12 cellular contexts compared by ENCODE assay signal in genomic region chr2:48016620-48017019, GRCh38.
A peak's percentile ranks its signal among the peaks of the same experiment; 100 is the strongest.
DNase-seq lines count a peak whose midpoint lies in the region; ATAC-seq and TF ChIP-seq lines count a peak whose summit lies in the region.
"Had no signal": no experiment of that assay in that cellular context is flagged by ENCODE, and none has a peak within 500 bp of the region (broad histone marks: within the 10 kb centered on the region; RNA-seq: fewer than 3 reads in every experiment).

No MANE protein-coding gene starts in this region.

- H3K27ac ChIP-seq in iPS DF 6.9 (ENCODE audit: low read length) = no peak overlapping the region

- H3K4me1 Mint-ChIP-seq in T-helper 2 cell treated with Interferon-gamma antibody and Interleukin-4, amounts not matched to agents 5 μg/mL and 100 μg/mL, for 36 hours (ENCODE audit: low read depth) = no peaks in the 10 kb centered on the region
- H3K4me1 Mint-ChIP-seq in activated T-helper 17 cell treated with anti-CD3 and anti-CD28 coated beads, Interleukin-2, amount 50 U/mL, for 72 hours = no peaks in the 10 kb centered on the region
- no peaks in the 10 kb centered on the region for H3K4me1 Mint-ChIP-seq in activated T-helper 2 cell treated with anti-CD3 and anti-CD28 coated beads, Interferon-gamma antibody, Interleukin-2, Interleukin-4, amounts not matched to agents 10 μg/mL and 5 μg/mL and 100 μg/mL, durations not matched to agents 14 hours and 24 hours and 36 hours (ENCODE audit: low read depth)
- H3K4me1 Mint-ChIP-seq: natural killer cell had no signal

- H3K27me3 ChIP-seq in iPS DF 6.9 (ENCODE audit: control insufficient read depth, insufficient read depth, low read length) = no peaks in the 10 kb centered on the region

- no peaks in the 10 kb centered on the region for H3K36me3 ChIP-seq in iPS DF 6.9 (ENCODE audit: control insufficient read depth, insufficient read depth, low read length)

- in situ Hi-C loops in SK-MEL-5 (cut with HindIII; ENCODE audit: low pct_unique_long_range_greater_than_20kb, low sequenced_read_pairs) = no loop called here

- no peaks in the 10 kb centered on the region for H3K9me3 ChIP-seq in iPS DF 6.9 (ENCODE audit: control insufficient read depth, insufficient read depth, low read length)

- DNase-seq in AG10803 (ENCODE audit: low read depth) (no peak), SK-MEL-5 (ENCODE audit: low read depth, low spot score) (peak; percentile 53), iPS DF 6.9 (ENCODE audit: low read depth, low spot score) (peak; percentile 27)
- no peak for DNase-seq in T-helper 2 cell treated with Interferon-gamma antibody and Interleukin-4, amounts not matched to agents 5 μg/mL and 100 μg/mL, for 36 hours (ENCODE audit: low spot score)
- DNase-seq in activated T-helper 2 cell treated with anti-CD3 and anti-CD28 coated beads, Interferon-gamma antibody, Interleukin-2, Interleukin-4, amounts not matched to agents 10 μg/mL and 5 μg/mL and 100 μg/mL, durations not matched to agents 14 hours and 24 hours and 36 hours (ENCODE audit: low spot score) = no peak
- DNase-seq in activated T-cell treated with anti-CD3 and anti-CD28 coated beads, Interleukin-2, amount 50 U/mL, for 1 hour = no peak
- DNase-seq: COR-L47, natural killer cell, NCI-H1930 had no signal

- no peak for ATAC-seq in activated T-helper 17 cell treated with anti-CD3 and anti-CD28 coated beads, Interleukin-2, amount 50 U/mL, for 72 hours (replicated peaks)
- ATAC-seq: natural killer cell had no signal

- peak; percentile 10; the same call in 1 of the 2 replicates for TF ChIP-seq CTCF in AG10803 (conservative IDR thresholded peaks at IDR 0.05; ENCODE audit: low read length)
- peak; percentile 36 for TF ChIP-seq CTCF in GM12873 (IDR thresholded peaks at IDR 0.05; ENCODE audit: insufficient read depth, low read depth, low read length, missing control alignments)

- no CpG with 5 or more reads among the region's 4 CpGs for WGBS in iPS DF 6.9 (ENCODE audit: insufficient coverage, insufficient read length)

- peaks cover 8% of the 10 kb centered on the region for H3K27me3 Mint-ChIP-seq in T-helper 2 cell treated with Interferon-gamma antibody and Interleukin-4, amounts not matched to agents 5 μg/mL and 100 μg/mL, for 36 hours (ENCODE audit: low read depth)
- peaks cover 15% of the 10 kb centered on the region for H3K27me3 Mint-ChIP-seq in activated T-helper 17 cell treated with anti-CD3 and anti-CD28 coated beads, Interleukin-2, amount 50 U/mL, for 72 hours
- peaks cover 10% of the 10 kb centered on the region for H3K27me3 Mint-ChIP-seq in activated T-helper 2 cell treated with anti-CD3 and anti-CD28 coated beads, Interferon-gamma antibody, Interleukin-2, Interleukin-4, amounts not matched to agents 10 μg/mL and 5 μg/mL and 100 μg/mL, durations not matched to agents 14 hours and 24 hours and 36 hours (ENCODE audit: low read depth)
- H3K27me3 Mint-ChIP-seq: brain had no signal

- no peak overlapping the region for H3K27ac Mint-ChIP-seq in T-helper 2 cell treated with Interferon-gamma antibody and Interleukin-4, amounts not matched to agents 5 μg/mL and 100 μg/mL, for 36 hours
- H3K27ac Mint-ChIP-seq in activated T-helper 17 cell treated with anti-CD3 and anti-CD28 coated beads, Interleukin-2, amount 50 U/mL, for 72 hours = no peak overlapping the region
- no peak overlapping the region for H3K27ac Mint-ChIP-seq in activated T-helper 2 cell treated with anti-CD3 and anti-CD28 coated beads, Interferon-gamma antibody, Interleukin-2, Interleukin-4, amounts not matched to agents 10 μg/mL and 5 μg/mL and 100 μg/mL, durations not matched to agents 14 hours and 24 hours and 36 hours
- H3K27ac Mint-ChIP-seq: brain, natural killer cell had no signal

- H3K4me3 Mint-ChIP-seq in T-helper 2 cell treated with Interferon-gamma antibody and Interleukin-4, amounts not matched to agents 5 μg/mL and 100 μg/mL, for 36 hours = no peak overlapping the region
- H3K4me3 Mint-ChIP-seq in activated T-helper 17 cell treated with anti-CD3 and anti-CD28 coated beads, Interleukin-2, amount 50 U/mL, for 72 hours = no peak overlapping the region
- H3K4me3 Mint-ChIP-seq in activated T-helper 2 cell treated with anti-CD3 and anti-CD28 coated beads, Interferon-gamma antibody, Interleukin-2, Interleukin-4, amounts not matched to agents 10 μg/mL and 5 μg/mL and 100 μg/mL, durations not matched to agents 14 hours and 24 hours and 36 hours (ENCODE audit: low read depth) = no peak overlapping the region
- H3K4me3 Mint-ChIP-seq: brain, natural killer cell had no signal

- no peaks in the 10 kb centered on the region; the same call in none of the 2 replicates for H3K4me1 ChIP-seq in iPS DF 6.9 (ENCODE audit: control insufficient read depth, insufficient read depth, low read length)

- intact Hi-C loops in activated T-helper 2 cell treated with anti-CD3 and anti-CD28 coated beads, Interferon-gamma antibody, Interleukin-2, Interleukin-4, amounts not matched to agents 10 μg/mL and 5 μg/mL and 100 μg/mL, durations not matched to agents 14 hours and 24 hours and 36 hours (cut with micrococcal nuclease) = no loop called here

- H3K4me3 ChIP-seq in AG10803 (ENCODE audit: low read length) = no peak overlapping the region
- no peak overlapping the region for H3K4me3 ChIP-seq in iPS DF 6.9 (ENCODE audit: low read length)

- H3K9me3 Mint-ChIP-seq in T-helper 2 cell treated with Interferon-gamma antibody and Interleukin-4, amounts not matched to agents 5 μg/mL and 100 μg/mL, for 36 hours = peaks cover 4% of the 10 kb centered on the region
- peaks cover 3% of the 10 kb centered on the region for H3K9me3 Mint-ChIP-seq in activated T-helper 17 cell treated with anti-CD3 and anti-CD28 coated beads, Interleukin-2, amount 50 U/mL, for 72 hours
- peaks cover 5% of the 10 kb centered on the region for H3K9me3 Mint-ChIP-seq in activated T-helper 2 cell treated with anti-CD3 and anti-CD28 coated beads, Interferon-gamma antibody, Interleukin-2, Interleukin-4, amounts not matched to agents 10 μg/mL and 5 μg/mL and 100 μg/mL, durations not matched to agents 14 hours and 24 hours and 36 hours

- H3K36me3 Mint-ChIP-seq in T-helper 2 cell treated with Interferon-gamma antibody and Interleukin-4, amounts not matched to agents 5 μg/mL and 100 μg/mL, for 36 hours (ENCODE audit: low read depth) = no peaks in the 10 kb centered on the region
- no peaks in the 10 kb centered on the region for H3K36me3 Mint-ChIP-seq in activated T-helper 17 cell treated with anti-CD3 and anti-CD28 coated beads, Interleukin-2, amount 50 U/mL, for 72 hours (ENCODE audit: low read depth)
- H3K36me3 Mint-ChIP-seq in activated T-helper 2 cell treated with anti-CD3 and anti-CD28 coated beads, Interferon-gamma antibody, Interleukin-2, Interleukin-4, amounts not matched to agents 10 μg/mL and 5 μg/mL and 100 μg/mL, durations not matched to agents 14 hours and 24 hours and 36 hours (ENCODE audit: low read depth) = no peaks in the 10 kb centered on the region
- H3K36me3 Mint-ChIP-seq: brain, natural killer cell had no signal

Comparison
In these comparisons a context has a peak if more than half of its experiments do, and no peak if none do; other contexts are left out.
1. DNase-seq: peak in SK-MEL-5 (single experiment) and iPS DF 6.9 (single experiment); none in AG10803 (single experiment), T-helper 2 cell treated with Interferon-gamma antibody and Interleukin-4, amounts not matched to agents 5 μg/mL and 100 μg/mL, for 36 hours (single experiment), activated T-helper 2 cell treated with anti-CD3 and anti-CD28 coated beads, Interferon-gamma antibody, Interleukin-2, Interleukin-4, amounts not matched to agents 10 μg/mL and 5 μg/mL and 100 μg/mL, durations not matched to agents 14 hours and 24 hours and 36 hours (single experiment) and activated T-cell treated with anti-CD3 and anti-CD28 coated beads, Interleukin-2, amount 50 U/mL, for 1 hour (single experiment).